9 cellular contexts compared by ENCODE assay signal in the genomic region with DNA sequence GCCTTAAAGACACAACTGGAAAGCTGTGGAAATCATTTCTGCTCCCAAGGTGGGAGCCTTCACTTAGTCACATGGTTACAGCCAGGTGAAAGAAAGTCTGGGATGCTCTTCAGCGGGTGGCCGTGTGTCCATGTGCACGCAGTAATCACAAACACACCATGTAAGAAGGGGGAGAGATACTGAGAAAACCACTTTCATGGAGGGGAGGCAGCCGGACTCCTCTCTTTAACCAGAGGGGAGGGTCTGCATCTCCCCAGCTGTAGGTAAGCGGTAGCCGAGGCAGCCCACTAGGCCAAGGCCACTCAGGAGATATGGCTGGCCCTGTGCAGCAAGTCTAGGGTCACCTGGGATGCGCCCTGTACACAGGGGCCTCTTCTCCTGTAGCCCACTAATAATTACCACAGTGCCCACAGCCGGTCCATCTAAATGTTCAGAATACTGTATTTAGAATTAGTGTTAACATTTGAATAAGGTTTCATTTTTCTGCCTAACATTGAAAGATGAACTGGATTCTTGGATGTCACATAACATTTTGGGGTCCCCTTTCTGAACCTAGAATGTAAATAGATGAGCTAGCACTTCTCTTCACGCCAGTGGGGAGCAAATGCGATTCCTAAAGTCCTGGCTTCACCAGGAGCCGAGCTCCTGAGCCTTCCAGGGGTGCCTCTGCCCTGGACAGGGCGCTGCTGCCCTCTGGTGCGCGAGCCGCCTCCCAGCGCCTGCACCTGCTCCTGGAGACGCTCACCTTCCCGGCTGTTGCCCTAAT. TPM values are rescaled to one million over a fixed set of nuclear protein-coding genes. Genes with fewer than 3 reads are reported as not detected.
DNase-seq lines count a peak whose midpoint lies in the region; ATAC-seq, FAIRE-seq and TF ChIP-seq lines count a peak whose summit lies in the region.
"Had no signal": no experiment of that assay in that cellular context is flagged by ENCODE, and none has a peak within 500 bp of the region (broad histone marks: within the 10 kb centered on the region; RNA-seq: fewer than 3 reads in every experiment).

No MANE protein-coding gene starts in this region.

- H3K4me3 ChIP-seq in fibroblast of pulmonary artery (replicated peaks; ENCODE audit: low read depth, low read length) (no peak overlapping the region), pancreas (no peak overlapping the region)

- CTCF ChIA-PET in activated CD8-positive, alpha-beta T cell treated with anti-CD3 and anti-CD28 coated beads, Interleukin-2, amount 10 ng/mL, durations not matched to agents 7 days and 5 days (lab: Charles Lee) = interaction anchor here (0.5 to 3.7 kb wide), 22 partner anchors 9 to 379 kb away, joined by 3 to 20 read pairs (median 4); a partner anchor contains a TSS

- peaks cover 16% of the 10 kb centered on the region for H3K4me1 Mint-ChIP-seq in activated CD8-positive, alpha-beta T cell treated with anti-CD3 and anti-CD28 coated beads, Interleukin-2, amount 10 ng/mL, durations not matched to agents 7 days and 5 days (ENCODE audit: low read depth)

- H3K4me3 Mint-ChIP-seq in activated CD8-positive, alpha-beta T cell treated with anti-CD3 and anti-CD28 coated beads, Interleukin-2, amount 10 ng/mL, durations not matched to agents 7 days and 5 days = no peak overlapping the region
- H3K4me3 Mint-ChIP-seq: central memory CD8-positive, alpha-beta T cell had no signal

- 38 to 41% methylated on average over 18 of the region's 18 CpGs for WGBS in pancreas, 2 donors

- no peaks in the 10 kb centered on the region for H3K27me3 ChIP-seq in pancreas

- no peaks in the 10 kb centered on the region for H3K9me3 ChIP-seq in pancreas

- no peaks in the 10 kb centered on the region for H3K9me3 Mint-ChIP-seq in activated CD8-positive, alpha-beta T cell treated with anti-CD3 and anti-CD28 coated beads, Interleukin-2, amount 10 ng/mL, durations not matched to agents 7 days and 5 days (ENCODE audit: insufficient read depth)
- H3K9me3 Mint-ChIP-seq: central memory CD8-positive, alpha-beta T cell had no signal

- H3K27ac ChIP-seq in pancreas = no peak overlapping the region

- no peak overlapping the region for H3K27ac Mint-ChIP-seq in activated CD8-positive, alpha-beta T cell treated with anti-CD3 and anti-CD28 coated beads, Interleukin-2, amount 10 ng/mL, durations not matched to agents 7 days and 5 days

- H3K36me3 ChIP-seq in pancreas = no peaks in the 10 kb centered on the region

- intact Hi-C loops in pancreas (cut with DNase I) = loop anchor here in 1 of 3 donors (10.0 kb wide), 1 partner anchor 367 kb away; no protein-coding TSS in a partner anchor

- DNase-seq in NCI-H2227 (lab: John Stamatoyannopoulos, UW; ENCODE audit: unreplicated experiment) (peak; percentile 15), NCI-H2227 treated with DMSO at 0.1 percent for 48 hours (lab: John Stamatoyannopoulos, UW) (no peak), NCI-H2171 (lab: John Stamatoyannopoulos, UW) (peak; percentile 59), fibroblast of pulmonary artery (ENCODE audit: low read depth) (peak; percentile 31), pancreas (peak in 3 of 6 donors; percentile 11 to 77 (median 46))
- DNase-seq in activated CD8-positive, alpha-beta T cell treated with anti-CD3 and anti-CD28 coated beads, Interleukin-2, amount 10 ng/mL, durations not matched to agents 7 days and 5 days = peak; percentile 54

- no peaks in the 10 kb centered on the region for H3K4me1 ChIP-seq in pancreas

- H3K27me3 Mint-ChIP-seq in activated CD8-positive, alpha-beta T cell treated with anti-CD3 and anti-CD28 coated beads, Interleukin-2, amount 10 ng/mL, durations not matched to agents 7 days and 5 days (ENCODE audit: low read depth) = peaks cover 9% of the 10 kb centered on the region

- ATAC-seq in HG02623 (IDR thresholded peaks at IDR 0.05; ENCODE audit: unreplicated experiment) = peak; percentile 65
- peak; percentile 90 for ATAC-seq in activated CD8-positive, alpha-beta T cell treated with anti-CD3 and anti-CD28 coated beads, Interleukin-2, amount 10 ng/mL, durations not matched to agents 7 days and 5 days
- peak; percentile 70 to 94 (median 91) for ATAC-seq in pancreas
- no peak for ATAC-seq in HG03196 (IDR thresholded peaks at IDR 0.05; ENCODE audit: unreplicated experiment)

- TF ChIP-seq CTCF in fibroblast of pulmonary artery (IDR thresholded peaks at IDR 0.05; ENCODE audit: low read length, missing control alignments) (peak; percentile 66), pancreas (IDR thresholded peaks at IDR 0.05) (peak in 3 of 4 donors; percentile 26 to 58 (median 55))

- no peak for FAIRE-seq in pancreas (lab: Jason Lieb, UNC)

- POLR2A ChIA-PET in activated CD8-positive, alpha-beta T cell treated with anti-CD3 and anti-CD28 coated beads, Interleukin-2, amount 10 ng/mL, durations not matched to agents 7 days and 5 days (lab: Charles Lee) = interaction anchor here (0.7 kb wide), 1 partner anchor 275 kb away, joined by 4 read pairs; no protein-coding TSS in a partner anchor

- no peaks in the 10 kb centered on the region for H3K36me3 Mint-ChIP-seq in activated CD8-positive, alpha-beta T cell treated with anti-CD3 and anti-CD28 coated beads, Interleukin-2, amount 10 ng/mL, durations not matched to agents 7 days and 5 days (ENCODE audit: low read depth)

RNA-seq across cellular contexts. Expression of a gene that starts 15.9 kb away (rescaled TPM):
- total RNA-seq in activated CD8-positive, alpha-beta T cell treated with anti-CD3 and anti-CD28 coated beads, Interleukin-2, amount 10 ng/mL, durations not matched to agents 7 days and 5 days = not detected
- total RNA-seq in pancreas = not detected
- polyA plus RNA-seq in pancreas = not detected

RNA-seq across cellular contexts. Expression of a gene that starts 19.0 kb away (rescaled TPM):
- 1 to 10 TPM; 3.8 to 4.4 TPM for total RNA-seq in activated CD8-positive, alpha-beta T cell treated with anti-CD3 and anti-CD28 coated beads, Interleukin-2, amount 10 ng/mL, durations not matched to agents 7 days and 5 days
- under 1 TPM in 1 of 6 donors, not detected in 5; 0.31 TPM for total RNA-seq in pancreas
- under 1 TPM; 0.08 to 0.21 TPM for polyA plus RNA-seq in pancreas
